In the genomic region with DNA sequence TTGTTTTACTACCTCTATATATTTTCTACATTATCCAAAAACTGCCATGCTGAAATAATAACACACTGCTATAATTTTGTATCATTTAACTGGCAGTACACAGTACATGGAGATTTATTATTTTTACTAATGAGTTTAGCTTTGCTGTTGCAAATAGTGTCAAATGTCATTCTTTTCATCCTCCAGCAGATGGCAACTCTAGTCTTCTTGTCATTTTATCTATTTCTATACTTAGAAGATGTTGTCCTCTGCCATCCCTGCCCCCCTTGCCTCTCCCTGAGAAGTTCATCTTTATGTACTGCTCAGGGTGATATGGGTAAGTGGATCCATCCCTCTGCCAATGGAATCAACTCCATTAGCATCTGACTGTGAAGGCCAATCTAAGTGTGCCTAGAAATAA, we compare ENCODE assay signal across 9 cellular contexts. TPM values are rescaled to one million over a fixed set of nuclear protein-coding genes. Genes with fewer than 3 reads are reported as not detected.
DNase-seq lines count a peak whose midpoint lies in the region; ATAC-seq and TF ChIP-seq lines count a peak whose summit lies in the region.
"Had no signal": no experiment of that assay in that cellular context is flagged by ENCODE, and none has a peak within 500 bp of the region (broad histone marks: within the 10 kb centered on the region; RNA-seq: fewer than 3 reads in every experiment).

No MANE protein-coding gene starts in this region.

- no peaks in the 10 kb centered on the region for H3K36me3 ChIP-seq in neural cell (ENCODE audit: insufficient read depth, low read length)
- H3K36me3 ChIP-seq in gastrocnemius medialis = no peaks in the 10 kb centered on the region

- no peak for TF ChIP-seq POLR2A in gastrocnemius medialis (IDR thresholded peaks at IDR 0.05)

- peak; percentile 80 for TF ChIP-seq RAD21 in neural cell (conservative IDR thresholded peaks at IDR 0.05)

- no peak overlapping the region for H3K4me2 ChIP-seq in neural cell (ENCODE audit: low read length)

- no peaks in the 10 kb centered on the region for H4K20me1 ChIP-seq in neural cell (ENCODE audit: insufficient read depth)

- ATAC-seq in HG03135 (IDR thresholded peaks at IDR 0.05; ENCODE audit: unreplicated experiment) (no peak), gastrocnemius medialis (no peak)

- no peaks in the 10 kb centered on the region for H3K9me3 ChIP-seq in neural cell (ENCODE audit: low read length)
- H3K9me3 ChIP-seq in gastrocnemius medialis = no peaks in the 10 kb centered on the region

- TF ChIP-seq CTCF in GM12872 (IDR thresholded peaks at IDR 0.05; ENCODE audit: insufficient read depth, low read depth, low read length) = peak; percentile 18; the same call in 1 of the 3 replicates
- TF ChIP-seq CTCF in neural cell (IDR thresholded peaks at IDR 0.05; ENCODE audit: poor library complexity, severe bottlenecking) = peak; percentile 74
- TF ChIP-seq CTCF in gastrocnemius medialis (IDR thresholded peaks at IDR 0.05 in 4 of 5, conservative IDR thresholded peaks at IDR 0.05 in 1 of 5) = peak in 1 of 5 experiments; percentile 12

- H3K9ac ChIP-seq in neural cell (ENCODE audit: low read length) = no peak overlapping the region

- in situ Hi-C loops in gastrocnemius medialis (cut with MboI; ENCODE audit: low sequenced_read_pairs in 4 of 4) = loop anchor here in 1 of 4 donors (10.0 kb wide), 1 partner anchor 179 kb away; no protein-coding TSS in a partner anchor

- intact Hi-C loops in gastrocnemius medialis (cut with DNase I; ENCODE audit: low total_unique reads) = loop anchor here (5.0 kb wide), 1 partner anchor 171 kb away; no protein-coding TSS in a partner anchor

- H3K4me3 ChIP-seq in neural cell (ENCODE audit: low read length) (no peak overlapping the region), gastrocnemius medialis (no peak overlapping the region)

- H3K79me2 ChIP-seq in neural cell (replicated peaks; ENCODE audit: insufficient read depth, low read length) = no peaks in the 10 kb centered on the region

- no peak overlapping the region for H2AFZ ChIP-seq in neural cell (ENCODE audit: low read depth, low read length)

- H3K9me2 ChIP-seq in neural cell (ENCODE audit: insufficient read depth, low read length) = no peaks in the 10 kb centered on the region

- no peak for TF ChIP-seq EP300 in neural cell (conservative IDR thresholded peaks at IDR 0.05; ENCODE audit: poor library complexity, severe bottlenecking)

- no peaks in the 10 kb centered on the region for H3K4me1 ChIP-seq in gastrocnemius medialis

- H3K27ac ChIP-seq in neural cell (ENCODE audit: low read length) (no peak overlapping the region), gastrocnemius medialis (no peak overlapping the region)

- no peaks in the 10 kb centered on the region for H3F3A ChIP-seq in neural cell (ENCODE audit: insufficient read depth, low read length, poor library complexity, severe bottlenecking)

- peak; percentile 73 for DNase-seq in NCI-H2171 treated with DMSO at 0.1 percent for 48 hours (lab: John Stamatoyannopoulos, UW)
- peak; percentile 3 to 18 for DNase-seq in dermis microvascular lymphatic vessel endothelial cell (ENCODE audit: low read depth in 2 of 2)
- no peak for DNase-seq in stimulated activated CD4-positive, alpha-beta T cell treated with anti-CD3 and anti-CD28 coated beads, Interleukin-2, amount 100 ng/mL, for 24 hours
- DNase-seq in gastrocnemius medialis = no peak
- DNase-seq in central memory CD4-positive, alpha-beta T cell = no peak
- DNase-seq: activated naive CD8-positive, alpha-beta T cell treated with anti-CD3 and anti-CD28 coated beads, Interleukin-2, amount 10 ng/mL, durations not matched to agents 7 days and 5 days had no signal

- no peaks in the 10 kb centered on the region for H3K27me3 ChIP-seq in neural cell (ENCODE audit: insufficient read depth, low read depth, low read length)
- H3K27me3 ChIP-seq in gastrocnemius medialis = peaks cover 2 to 19% (median 12%) of the 10 kb centered on the region in 3 donors

TF ChIP-seq in neural cell, 6 proteins besides CTCF, POLR2A, EP300 and RAD21:
- TF ChIP-seq EZH2 (IDR thresholded peaks at IDR 0.05; ENCODE audit: borderline replicate concordance, insufficient read depth, low read length, poor library complexity, severe bottlenecking) (no peak), POLR2AphosphoS5 (IDR thresholded peaks at IDR 0.05) (no peak), SMC3 (conservative IDR thresholded peaks at IDR 0.05; ENCODE audit: poor library complexity) (peak; percentile 80), MXI1 (conservative IDR thresholded peaks at IDR 0.05; ENCODE audit: poor library complexity, severe bottlenecking) (no peak), REST (IDR thresholded peaks at IDR 0.05; ENCODE audit: borderline replicate concordance) (no peak)

RNA-seq across cellular contexts. Expression of gene LRRTM1, which starts 21.7 kb away (rescaled TPM):
- total RNA-seq in dermis microvascular lymphatic vessel endothelial cell (not detected in 2 replicates), gastrocnemius medialis (not detected)
- polyA plus RNA-seq in neural cell = 0.61 and 0.86 TPM in 2 replicates
- polyA minus RNA-seq in neural cell = 1.3 and 1.9 TPM in 2 replicates
- total RNA-seq: activated naive CD8-positive, alpha-beta T cell treated with anti-CD3 and anti-CD28 coated beads, Interleukin-2, amount 10 ng/mL, durations not matched to agents 7 days and 5 days had no signal

Comparison
In these comparisons a context has a peak if more than half of its experiments do, and no peak if none do; other contexts are left out.
1. DNase-seq: peak in NCI-H2171 treated with DMSO at 0.1 percent for 48 hours (single experiment) and dermis microvascular lymphatic vessel endothelial cell (2 of 2); none in stimulated activated CD4-positive, alpha-beta T cell treated with anti-CD3 and anti-CD28 coated beads, Interleukin-2, amount 100 ng/mL, for 24 hours (0 of 2), gastrocnemius medialis (0 of 2) and central memory CD4-positive, alpha-beta T cell (single experiment).